In genomic region chr10:129259128-129259527, GRCh38 we compare ENCODE assay signal across 17 cellular contexts.
DNase-seq lines count a peak whose midpoint lies in the region; ATAC-seq and TF ChIP-seq lines count a peak whose summit lies in the region.
"Had no signal": no experiment of that assay in that cellular context is flagged by ENCODE, and none has a peak within 500 bp of the region (broad histone marks: within the 10 kb centered on the region; RNA-seq: fewer than 3 reads in every experiment).

No MANE protein-coding gene starts in this region.

- WGBS in esophagus muscularis mucosa = 58% methylated on average over 3 of the region's 3 CpGs

- peak; percentile 41 for DNase-seq in A673 (ENCODE audit: low spot score)
- DNase-seq in esophagus muscularis mucosa (ENCODE audit: extremely low spot score) = no peak
- no peak for DNase-seq in left ventricle myocardium inferior
- no peak for DNase-seq in nephron progenitor cell
- no peak for DNase-seq in activated CD4-positive, CD25-positive, alpha-beta regulatory T cell treated with anti-CD3 and anti-CD28 coated beads, Interleukin-2, amount 50 U/mL, for 72 hours
- DNase-seq: Caco-2, DMS79, HCEC 1CT, IMR-90, Kasumi-1, NCI-H2029, NCI-H510A treated with DMSO at 0.1 percent for 48 hours had no signal

- H3K36me3 Mint-ChIP-seq in activated T-helper 17 cell treated with anti-CD3 and anti-CD28 coated beads, Interleukin-2, amount 50 U/mL, for 72 hours (ENCODE audit: low read depth) = no peaks in the 10 kb centered on the region
- H3K36me3 Mint-ChIP-seq in nephron progenitor cell (ENCODE audit: low read depth) = no peaks in the 10 kb centered on the region

- H3K4me3 ChIP-seq in A673 (ENCODE audit: low read depth, low read length, poor library complexity, severe bottlenecking) (no peak overlapping the region), esophagus muscularis mucosa (no peak overlapping the region), left ventricle myocardium inferior (peak overlapping the region; percentile 2), skeletal muscle tissue (ENCODE audit: low read length in 3 of 3) (no peak overlapping the region)
- H3K4me3 ChIP-seq: GM12878 had no signal

- no peak overlapping the region for H3K9ac ChIP-seq in skeletal muscle tissue (ENCODE audit: low read depth in 1 of 3, low read length in 3 of 3)

- no peak for TF ChIP-seq EP300 in esophagus muscularis mucosa (IDR thresholded peaks at IDR 0.05)

- H3K27ac ChIP-seq in A673 (ENCODE audit: low read depth, low read length, poor library complexity, severe bottlenecking) = peak overlapping the region; percentile 32
- peak overlapping the region; percentile 53 to 72 (median 60) for H3K27ac ChIP-seq in esophagus muscularis mucosa (replicated peaks in 1 of 4)
- H3K27ac ChIP-seq in left ventricle myocardium inferior (replicated peaks) = peak overlapping the region; percentile 43
- H3K27ac ChIP-seq in skeletal muscle tissue (ENCODE audit: low read depth, low read length) = peak overlapping the region; percentile 6
- H3K27ac ChIP-seq: C4-2B had no signal

- H3K4me1 ChIP-seq in A673 (ENCODE audit: insufficient read depth, low read length, poor library complexity, severe bottlenecking) (peaks cover 24% of the 10 kb centered on the region), esophagus muscularis mucosa (peaks cover 0 to 11% (median 2%) of the 10 kb centered on the region in 4 donors), left ventricle myocardium inferior (peaks cover 17% of the 10 kb centered on the region), skeletal muscle tissue (ENCODE audit: control insufficient read depth in 3 of 3, insufficient read depth in 3 of 3, low read length in 3 of 3) (peaks cover 0 to 3% (median 0%) of the 10 kb centered on the region in 3 donors)
- H3K4me1 ChIP-seq: Caco-2 had no signal

- CTCF ChIA-PET in A673 (lab: Charles Lee) = no interaction called here

- H3K4me3 Mint-ChIP-seq in activated T-helper 17 cell treated with anti-CD3 and anti-CD28 coated beads, Interleukin-2, amount 50 U/mL, for 72 hours = no peak overlapping the region
- H3K4me3 Mint-ChIP-seq in nephron progenitor cell = no peak overlapping the region

- no peaks in the 10 kb centered on the region for H3K9me3 Mint-ChIP-seq in activated T-helper 17 cell treated with anti-CD3 and anti-CD28 coated beads, Interleukin-2, amount 50 U/mL, for 72 hours
- H3K9me3 Mint-ChIP-seq in nephron progenitor cell = no peaks in the 10 kb centered on the region

- H3K27ac Mint-ChIP-seq in activated T-helper 17 cell treated with anti-CD3 and anti-CD28 coated beads, Interleukin-2, amount 50 U/mL, for 72 hours = no peak overlapping the region
- H3K27ac Mint-ChIP-seq in nephron progenitor cell = no peak overlapping the region

- ATAC-seq in activated T-helper 17 cell treated with anti-CD3 and anti-CD28 coated beads, Interleukin-2, amount 50 U/mL, for 72 hours (replicated peaks) = no peak
- ATAC-seq in HG03565 (IDR thresholded peaks at IDR 0.05; ENCODE audit: unreplicated experiment) = no peak
- ATAC-seq: GM12878 had no signal

- BruUV-seq in A673 (replicated peaks; lab: Mats Ljungman, UMichigan) = no TSS peak

- POLR2A ChIA-PET in A673 (lab: Charles Lee; ENCODE audit: low non-redundant PET) = no interaction called here

- no peaks in the 10 kb centered on the region for H3K4me1 Mint-ChIP-seq in activated T-helper 17 cell treated with anti-CD3 and anti-CD28 coated beads, Interleukin-2, amount 50 U/mL, for 72 hours
- no peaks in the 10 kb centered on the region for H3K4me1 Mint-ChIP-seq in nephron progenitor cell

- H3K9me3 ChIP-seq in A673 (ENCODE audit: low read depth, low read length, poor library complexity, severe bottlenecking) (no peaks in the 10 kb centered on the region), esophagus muscularis mucosa (no peaks in the 10 kb centered on the region), left ventricle myocardium inferior (replicated peaks) (no peaks in the 10 kb centered on the region), skeletal muscle tissue (ENCODE audit: control insufficient read depth in 3 of 3, low read length in 3 of 3) (no peaks in the 10 kb centered on the region)
- H3K9me3 ChIP-seq: Caco-2 had no signal

- peaks cover 6% of the 10 kb centered on the region for H3K27me3 Mint-ChIP-seq in activated T-helper 17 cell treated with anti-CD3 and anti-CD28 coated beads, Interleukin-2, amount 50 U/mL, for 72 hours
- H3K27me3 Mint-ChIP-seq in nephron progenitor cell (ENCODE audit: low read depth, poor library complexity) = peaks cover 3% of the 10 kb centered on the region

- H3K36me3 ChIP-seq in A673 (ENCODE audit: insufficient read depth, low read length, poor library complexity, severe bottlenecking) (no peaks in the 10 kb centered on the region), esophagus muscularis mucosa (no peaks in the 10 kb centered on the region), left ventricle myocardium inferior (no peaks in the 10 kb centered on the region), skeletal muscle tissue (ENCODE audit: control insufficient read depth in 3 of 3, insufficient read depth in 3 of 3, low read length in 3 of 3) (no peaks in the 10 kb centered on the region)

- H3K27me3 ChIP-seq in A673 (replicated peaks; ENCODE audit: insufficient read depth, low read depth, low read length, poor library complexity) (no peaks in the 10 kb centered on the region), esophagus muscularis mucosa (no peaks in the 10 kb centered on the region), left ventricle myocardium inferior (ENCODE audit: low read depth) (no peaks in the 10 kb centered on the region), skeletal muscle tissue (ENCODE audit: control insufficient read depth in 3 of 3, insufficient read depth in 3 of 3, low read length in 3 of 3) (no peaks in the 10 kb centered on the region)

- TF ChIP-seq CTCF in A673 (conservative IDR thresholded peaks at IDR 0.05; ENCODE audit: low read depth, low read length) (no peak), esophagus muscularis mucosa (IDR thresholded peaks at IDR 0.05) (no peak), left ventricle myocardium inferior (IDR thresholded peaks at IDR 0.05; ENCODE audit: borderline replicate concordance) (no peak), nephron progenitor cell (IDR thresholded peaks at IDR 0.05) (no peak)

- TF ChIP-seq POLR2A in esophagus muscularis mucosa (IDR thresholded peaks at IDR 0.05; ENCODE audit: low read depth) = no peak

- intact Hi-C loops in A673 (cut with micrococcal nuclease; ENCODE audit: unreplicated experiment) (no loop called here), esophagus muscularis mucosa (cut with DNase I) (no loop called here), left ventricle myocardium inferior (cut with micrococcal nuclease) (no loop called here)

Comparison
In these comparisons a context has a peak if more than half of its experiments do, and no peak if none do; other contexts are left out.
1. H3K27ac ChIP-seq: peak in every context shown above with its lines; median percentile 60 in esophagus muscularis mucosa; 43 in left ventricle myocardium inferior; 32 in A673; 6 in skeletal muscle tissue.